In the genomic region with DNA sequence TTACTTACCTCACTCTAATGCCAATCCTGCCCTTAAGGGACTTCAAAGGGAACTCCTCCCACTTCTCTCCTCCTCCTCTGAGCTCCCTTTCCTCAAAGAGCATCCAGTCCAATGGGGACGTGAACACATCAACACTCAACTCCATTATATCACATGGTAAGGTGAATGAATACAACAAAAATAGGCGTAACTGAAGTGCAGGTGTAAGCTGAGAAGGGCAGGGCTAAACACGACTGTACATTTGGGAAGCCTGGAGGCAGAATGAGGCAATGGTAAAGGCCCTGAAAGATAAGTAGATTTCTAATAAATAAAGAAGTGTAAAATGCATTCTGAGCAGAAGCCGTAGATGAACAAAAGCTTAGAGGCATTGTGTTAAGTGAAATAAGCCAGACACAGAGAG, we compare ENCODE assay signal across 17 cellular contexts.
"Had no signal": no experiment of that assay in that cellular context is flagged by ENCODE, and none has a peak within 500 bp of the region (broad histone marks: within the 10 kb centered on the region; RNA-seq: fewer than 3 reads in every experiment).

No MANE protein-coding gene starts in this region.

- H3K27ac Mint-ChIP-seq: activated CD4-positive, alpha-beta T cell treated with anti-CD3 and anti-CD28 coated beads for 36 hours; activated naive CD4-positive, alpha-beta T cell treated with anti-CD3 and anti-CD28 coated beads, Interleukin-2, amount 50 U/mL, for 72 hours; activated T-cell treated with anti-CD3 and anti-CD28 coated beads, Interleukin-2, amount 50 U/mL, for 72 hours; dendritic cell treated with granulocyte-macrophage colony-stimulating factor and Interleukin-4, amounts not matched to agents 40 ng/mL and 50 ng/mL, for 4 days; mesothelial cell of epicardium; stimulated activated naive B cell treated with anti-CD40 and anti-IgM and Interleukin-4, amounts not matched to agents 10 μg/mL and 1 μg/mL and 100 μg/mL, for 72 hours; WTC11 had no signal

- H3K27me3 ChIP-seq: adrenal gland had no signal

- H3K36me3 Mint-ChIP-seq: mesothelial cell of epicardium; stimulated activated naive B cell treated with anti-CD40 and anti-IgM and Interleukin-4, amounts not matched to agents 10 μg/mL and 1 μg/mL and 100 μg/mL, for 72 hours; WTC11 had no signal

- H3K4me3 Mint-ChIP-seq: activated CD4-positive, alpha-beta T cell treated with anti-CD3 and anti-CD28 coated beads for 36 hours; activated T-cell treated with anti-CD3 and anti-CD28 coated beads, Interleukin-2, amount 50 U/mL, for 72 hours; dendritic cell treated with granulocyte-macrophage colony-stimulating factor and Interleukin-4, amounts not matched to agents 40 ng/mL and 50 ng/mL, for 4 days; mesothelial cell of epicardium; stimulated activated naive B cell treated with anti-CD40 and anti-IgM and Interleukin-4, amounts not matched to agents 10 μg/mL and 1 μg/mL and 100 μg/mL, for 72 hours; WTC11 had no signal

- DNase-seq: activated CD4-positive, alpha-beta T cell treated with anti-CD3 and anti-CD28 coated beads for 36 hours; activated CD8-positive, alpha-beta memory T cell treated with anti-CD3 and anti-CD28 coated beads for 24 hours; activated CD8-positive, alpha-beta memory T cell treated with anti-CD3 and anti-CD28 coated beads, Interleukin-2, amount 50 U/mL, for 48 hours; activated gamma-delta T cell treated with Interleukin-2 at 50 U/mL for 16 hours; activated T-cell treated with anti-CD3 and anti-CD28 coated beads, Interleukin-2, amount 50 U/mL, for 72 hours; adrenal gland; effector CD8-positive, alpha-beta T cell; foreskin fibroblast; hippocampal formation; occipital lobe; stimulated activated naive B cell treated with anti-CD40 and anti-IgM and Interleukin-4, amounts not matched to agents 10 μg/mL and 1 μg/mL and 100 μg/mL, for 72 hours; SW 1271 had no signal

- H3K27ac ChIP-seq: adrenal gland had no signal

- H3K9me3 ChIP-seq: adrenal gland had no signal

- H3K27me3 Mint-ChIP-seq: activated CD4-positive, alpha-beta T cell treated with anti-CD3 and anti-CD28 coated beads for 36 hours; stimulated activated naive B cell treated with anti-CD40 and anti-IgM and Interleukin-4, amounts not matched to agents 10 μg/mL and 1 μg/mL and 100 μg/mL, for 72 hours had no signal

- H3K36me3 ChIP-seq: adrenal gland had no signal

- H3K4me3 ChIP-seq: adrenal gland, lung had no signal

- ATAC-seq: activated CD4-positive, alpha-beta T cell treated with anti-CD3 and anti-CD28 coated beads for 36 hours; activated naive CD4-positive, alpha-beta T cell treated with anti-CD3 and anti-CD28 coated beads, Interleukin-2, amount 50 U/mL, for 72 hours; activated T-cell treated with anti-CD3 and anti-CD28 coated beads, Interleukin-2, amount 50 U/mL, for 72 hours; stimulated activated naive B cell treated with anti-CD40 and anti-IgM and Interleukin-4, amounts not matched to agents 10 μg/mL and 1 μg/mL and 100 μg/mL, for 72 hours; WTC11 had no signal

- H3K9me3 Mint-ChIP-seq: activated T-cell treated with anti-CD3 and anti-CD28 coated beads, Interleukin-2, amount 50 U/mL, for 72 hours; dendritic cell treated with granulocyte-macrophage colony-stimulating factor and Interleukin-4, amounts not matched to agents 40 ng/mL and 50 ng/mL, for 4 days; mesothelial cell of epicardium; WTC11 had no signal
